1 cellular context compared by ENCODE assay signal in the genomic region with DNA sequence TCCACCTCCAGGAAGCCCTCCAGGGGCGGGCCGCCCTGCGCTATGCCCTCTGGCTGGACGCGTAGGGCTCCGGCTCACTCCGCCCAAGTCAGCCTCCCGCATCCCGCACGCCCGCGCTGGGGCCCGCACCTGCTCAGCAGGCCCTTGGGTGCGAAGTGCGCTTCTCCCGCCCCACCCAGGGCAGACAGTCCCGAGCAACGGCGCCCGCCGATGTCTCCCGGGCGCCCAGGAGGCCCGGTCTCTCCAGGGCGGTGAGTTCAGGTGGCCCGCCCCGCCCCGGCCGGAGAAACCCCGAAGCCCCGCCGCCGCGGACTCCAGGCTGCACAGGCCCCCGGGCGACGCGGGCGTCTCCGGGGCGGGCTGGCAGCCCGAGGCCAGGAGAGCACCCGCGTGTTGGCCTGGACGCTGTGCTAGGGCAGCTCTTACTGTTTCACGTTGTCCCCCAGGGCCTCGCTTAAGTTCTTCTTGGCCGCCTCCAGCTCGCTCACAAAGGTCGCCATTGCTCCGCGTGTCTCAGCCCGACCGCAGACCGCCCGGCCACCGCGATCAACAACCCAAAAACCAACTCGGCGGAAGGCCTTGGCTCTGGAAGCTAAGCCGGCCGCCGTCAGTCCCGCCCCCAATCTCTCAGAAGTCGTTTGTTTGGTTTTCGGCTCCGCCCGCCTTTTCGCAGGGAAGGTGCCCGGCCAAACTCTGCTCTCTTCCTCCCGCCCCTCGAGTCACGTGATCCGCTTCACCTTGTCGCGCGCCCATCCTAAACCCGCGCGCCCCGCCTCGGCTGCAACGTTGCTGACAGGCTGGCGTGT.
TF ChIP-seq lines count a peak whose summit lies in the region.

A gene with protein sequence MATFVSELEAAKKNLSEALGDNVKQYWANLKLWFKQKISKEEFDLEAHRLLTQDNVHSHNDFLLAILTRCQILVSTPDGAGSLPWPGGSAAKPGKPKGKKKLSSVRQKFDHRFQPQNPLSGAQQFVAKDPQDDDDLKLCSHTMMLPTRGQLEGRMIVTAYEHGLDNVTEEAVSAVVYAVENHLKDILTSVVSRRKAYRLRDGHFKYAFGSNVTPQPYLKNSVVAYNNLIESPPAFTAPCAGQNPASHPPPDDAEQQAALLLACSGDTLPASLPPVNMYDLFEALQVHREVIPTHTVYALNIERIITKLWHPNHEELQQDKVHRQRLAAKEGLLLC (minus strand): TSS at position 531 of the 806 bp plus-strand sequence. CDS start 31 bp downstream, at position 500.

TF ChIP-seq in HepG2, 621 proteins besides CTCF, POLR2A, EP300 and RAD21 (continued from another document and continues in another):
- TF ChIP-seq, protein P1, sequence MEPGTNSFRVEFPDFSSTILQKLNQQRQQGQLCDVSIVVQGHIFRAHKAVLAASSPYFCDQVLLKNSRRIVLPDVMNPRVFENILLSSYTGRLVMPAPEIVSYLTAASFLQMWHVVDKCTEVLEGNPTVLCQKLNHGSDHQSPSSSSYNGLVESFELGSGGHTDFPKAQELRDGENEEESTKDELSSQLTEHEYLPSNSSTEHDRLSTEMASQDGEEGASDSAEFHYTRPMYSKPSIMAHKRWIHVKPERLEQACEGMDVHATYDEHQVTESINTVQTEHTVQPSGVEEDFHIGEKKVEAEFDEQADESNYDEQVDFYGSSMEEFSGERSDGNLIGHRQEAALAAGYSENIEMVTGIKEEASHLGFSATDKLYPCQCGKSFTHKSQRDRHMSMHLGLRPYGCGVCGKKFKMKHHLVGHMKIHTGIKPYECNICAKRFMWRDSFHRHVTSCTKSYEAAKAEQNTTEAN (CRISPR knock-in tag; conservative IDR thresholded peaks at IDR 0.05): no peak; the same call in 1 of the 2 replicates
- TF ChIP-seq, protein P2, sequence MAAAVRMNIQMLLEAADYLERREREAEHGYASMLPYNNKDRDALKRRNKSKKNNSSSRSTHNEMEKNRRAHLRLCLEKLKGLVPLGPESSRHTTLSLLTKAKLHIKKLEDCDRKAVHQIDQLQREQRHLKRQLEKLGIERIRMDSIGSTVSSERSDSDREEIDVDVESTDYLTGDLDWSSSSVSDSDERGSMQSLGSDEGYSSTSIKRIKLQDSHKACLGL (CRISPR knock-in tag; IDR thresholded peaks at IDR 0.05): peak; percentile 83
- TF ChIP-seq SIN3A (IDR thresholded peaks at IDR 0.05; ENCODE audit: borderline replicate concordance, low read depth, low read length): peak; percentile 26; the same call in 1 of the 2 replicates
- peak; percentile 89 for TF ChIP-seq POLR2G (IDR thresholded peaks at IDR 0.05; ENCODE audit: low read depth, low read length)
- peak; percentile 79 for TF ChIP-seq KAT8 (CRISPR knock-in tag; IDR thresholded peaks at IDR 0.05)
- TF ChIP-seq, protein P3, sequence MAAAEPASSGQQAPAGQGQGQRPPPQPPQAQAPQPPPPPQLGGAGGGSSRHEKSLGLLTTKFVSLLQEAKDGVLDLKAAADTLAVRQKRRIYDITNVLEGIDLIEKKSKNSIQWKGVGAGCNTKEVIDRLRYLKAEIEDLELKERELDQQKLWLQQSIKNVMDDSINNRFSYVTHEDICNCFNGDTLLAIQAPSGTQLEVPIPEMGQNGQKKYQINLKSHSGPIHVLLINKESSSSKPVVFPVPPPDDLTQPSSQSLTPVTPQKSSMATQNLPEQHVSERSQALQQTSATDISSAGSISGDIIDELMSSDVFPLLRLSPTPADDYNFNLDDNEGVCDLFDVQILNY (CRISPR knock-in tag; conservative IDR thresholded peaks at IDR 0.05): 0 out of 2 replicates have a peak, but pooled peaks have one; percentile 59
- TF ChIP-seq, protein P4, sequence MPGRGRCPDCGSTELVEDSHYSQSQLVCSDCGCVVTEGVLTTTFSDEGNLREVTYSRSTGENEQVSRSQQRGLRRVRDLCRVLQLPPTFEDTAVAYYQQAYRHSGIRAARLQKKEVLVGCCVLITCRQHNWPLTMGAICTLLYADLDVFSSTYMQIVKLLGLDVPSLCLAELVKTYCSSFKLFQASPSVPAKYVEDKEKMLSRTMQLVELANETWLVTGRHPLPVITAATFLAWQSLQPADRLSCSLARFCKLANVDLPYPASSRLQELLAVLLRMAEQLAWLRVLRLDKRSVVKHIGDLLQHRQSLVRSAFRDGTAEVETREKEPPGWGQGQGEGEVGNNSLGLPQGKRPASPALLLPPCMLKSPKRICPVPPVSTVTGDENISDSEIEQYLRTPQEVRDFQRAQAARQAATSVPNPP (CRISPR knock-in tag; IDR thresholded peaks at IDR 0.05): peak; percentile 32; the same call in 1 of the 2 replicates
- peak; percentile 62; the same call in 1 of the 2 replicates for TF ChIP-seq EED (CRISPR knock-in tag; IDR thresholded peaks at IDR 0.05)
- TF ChIP-seq, protein P5, sequence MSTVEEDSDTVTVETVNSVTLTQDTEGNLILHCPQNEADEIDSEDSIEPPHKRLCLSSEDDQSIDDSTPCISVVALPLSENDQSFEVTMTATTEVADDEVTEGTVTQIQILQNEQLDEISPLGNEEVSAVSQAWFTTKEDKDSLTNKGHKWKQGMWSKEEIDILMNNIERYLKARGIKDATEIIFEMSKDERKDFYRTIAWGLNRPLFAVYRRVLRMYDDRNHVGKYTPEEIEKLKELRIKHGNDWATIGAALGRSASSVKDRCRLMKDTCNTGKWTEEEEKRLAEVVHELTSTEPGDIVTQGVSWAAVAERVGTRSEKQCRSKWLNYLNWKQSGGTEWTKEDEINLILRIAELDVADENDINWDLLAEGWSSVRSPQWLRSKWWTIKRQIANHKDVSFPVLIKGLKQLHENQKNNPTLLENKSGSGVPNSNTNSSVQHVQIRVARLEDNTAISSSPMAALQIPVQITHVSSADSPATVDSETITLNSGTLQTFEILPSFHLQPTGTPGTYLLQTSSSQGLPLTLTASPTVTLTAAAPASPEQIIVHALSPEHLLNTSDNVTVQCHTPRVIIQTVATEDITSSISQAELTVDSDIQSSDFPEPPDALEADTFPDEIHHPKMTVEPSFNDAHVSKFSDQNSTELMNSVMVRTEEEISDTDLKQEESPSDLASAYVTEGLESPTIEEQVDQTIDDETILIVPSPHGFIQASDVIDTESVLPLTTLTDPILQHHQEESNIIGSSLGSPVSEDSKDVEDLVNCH (CRISPR knock-in tag; IDR thresholded peaks at IDR 0.05): no peak
- TF ChIP-seq, protein P6, sequence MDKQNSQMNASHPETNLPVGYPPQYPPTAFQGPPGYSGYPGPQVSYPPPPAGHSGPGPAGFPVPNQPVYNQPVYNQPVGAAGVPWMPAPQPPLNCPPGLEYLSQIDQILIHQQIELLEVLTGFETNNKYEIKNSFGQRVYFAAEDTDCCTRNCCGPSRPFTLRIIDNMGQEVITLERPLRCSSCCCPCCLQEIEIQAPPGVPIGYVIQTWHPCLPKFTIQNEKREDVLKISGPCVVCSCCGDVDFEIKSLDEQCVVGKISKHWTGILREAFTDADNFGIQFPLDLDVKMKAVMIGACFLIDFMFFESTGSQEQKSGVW (CRISPR knock-in tag; IDR thresholded peaks at IDR 0.05; ENCODE audit: borderline replicate concordance): no peak
- peak; percentile 38; the same call in 1 of the 2 replicates for TF ChIP-seq SNAPC2 (CRISPR knock-in tag; IDR thresholded peaks at IDR 0.05)
- TF ChIP-seq KMT2B (CRISPR knock-in tag; IDR thresholded peaks at IDR 0.05): peak; percentile 86
- TF ChIP-seq NFYC (CRISPR knock-in tag; IDR thresholded peaks at IDR 0.05): peak; percentile 39; the same call in 1 of the 2 replicates
- peak; percentile 41; the same call in 1 of the 2 replicates for TF ChIP-seq ZNF564 (CRISPR knock-in tag; IDR thresholded peaks at IDR 0.05)
- TF ChIP-seq CBFB (CRISPR knock-in tag; IDR thresholded peaks at IDR 0.05): peak; percentile 89
- peak; percentile 92 for TF ChIP-seq ZNF747 (CRISPR knock-in tag; IDR thresholded peaks at IDR 0.05; ENCODE audit: borderline replicate concordance)
- no peak; the same call in 1 of the 2 replicates for TF ChIP-seq SALL2 (CRISPR knock-in tag; IDR thresholded peaks at IDR 0.05)
- peak; percentile 77 for TF ChIP-seq ERF (CRISPR knock-in tag; IDR thresholded peaks at IDR 0.05)
- TF ChIP-seq ZNF777 (CRISPR knock-in tag; IDR thresholded peaks at IDR 0.05): peak; percentile 47
- TF ChIP-seq DMAP1 (CRISPR knock-in tag; IDR thresholded peaks at IDR 0.05): peak; percentile 97
- peak; percentile 58; the same call in 1 of the 2 replicates for TF ChIP-seq SPEN (CRISPR knock-in tag; IDR thresholded peaks at IDR 0.05; ENCODE audit: low read depth)
- TF ChIP-seq PLRG1 (conservative IDR thresholded peaks at IDR 0.05): no peak
- TF ChIP-seq SALL1 (CRISPR knock-in tag; IDR thresholded peaks at IDR 0.05): peak; percentile 69
- peak; percentile 76; the same call in 1 of the 2 replicates for TF ChIP-seq ZNF749 (CRISPR knock-in tag; IDR thresholded peaks at IDR 0.05; ENCODE audit: borderline replicate concordance)
- TF ChIP-seq HCFC1 (IDR thresholded peaks at IDR 0.05; ENCODE audit: low read depth, low read length): 0 out of 2 replicates have a peak, but pooled peaks have one; percentile 1
- TF ChIP-seq, protein P7, sequence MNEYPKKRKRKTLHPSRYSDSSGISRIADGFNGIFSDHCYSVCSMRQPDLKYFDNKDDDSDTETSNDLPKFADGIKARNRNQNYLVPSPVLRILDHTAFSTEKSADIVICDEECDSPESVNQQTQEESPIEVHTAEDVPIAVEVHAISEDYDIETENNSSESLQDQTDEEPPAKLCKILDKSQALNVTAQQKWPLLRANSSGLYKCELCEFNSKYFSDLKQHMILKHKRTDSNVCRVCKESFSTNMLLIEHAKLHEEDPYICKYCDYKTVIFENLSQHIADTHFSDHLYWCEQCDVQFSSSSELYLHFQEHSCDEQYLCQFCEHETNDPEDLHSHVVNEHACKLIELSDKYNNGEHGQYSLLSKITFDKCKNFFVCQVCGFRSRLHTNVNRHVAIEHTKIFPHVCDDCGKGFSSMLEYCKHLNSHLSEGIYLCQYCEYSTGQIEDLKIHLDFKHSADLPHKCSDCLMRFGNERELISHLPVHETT (CRISPR knock-in tag; conservative IDR thresholded peaks at IDR 0.05): peak; percentile 77
- 0 out of 2 replicates have a peak, but pooled peaks have one; percentile 16 for TF ChIP-seq ZNF644 (CRISPR knock-in tag; IDR thresholded peaks at IDR 0.05; ENCODE audit: low read depth)
- no peak for TF ChIP-seq CCDC6 (CRISPR knock-in tag; IDR thresholded peaks at IDR 0.05)
- TF ChIP-seq ZNF207 (IDR thresholded peaks at IDR 0.05; ENCODE audit: borderline replicate concordance): peak; percentile 98; the same call in 1 of the 2 replicates
- TF ChIP-seq, protein P8, sequence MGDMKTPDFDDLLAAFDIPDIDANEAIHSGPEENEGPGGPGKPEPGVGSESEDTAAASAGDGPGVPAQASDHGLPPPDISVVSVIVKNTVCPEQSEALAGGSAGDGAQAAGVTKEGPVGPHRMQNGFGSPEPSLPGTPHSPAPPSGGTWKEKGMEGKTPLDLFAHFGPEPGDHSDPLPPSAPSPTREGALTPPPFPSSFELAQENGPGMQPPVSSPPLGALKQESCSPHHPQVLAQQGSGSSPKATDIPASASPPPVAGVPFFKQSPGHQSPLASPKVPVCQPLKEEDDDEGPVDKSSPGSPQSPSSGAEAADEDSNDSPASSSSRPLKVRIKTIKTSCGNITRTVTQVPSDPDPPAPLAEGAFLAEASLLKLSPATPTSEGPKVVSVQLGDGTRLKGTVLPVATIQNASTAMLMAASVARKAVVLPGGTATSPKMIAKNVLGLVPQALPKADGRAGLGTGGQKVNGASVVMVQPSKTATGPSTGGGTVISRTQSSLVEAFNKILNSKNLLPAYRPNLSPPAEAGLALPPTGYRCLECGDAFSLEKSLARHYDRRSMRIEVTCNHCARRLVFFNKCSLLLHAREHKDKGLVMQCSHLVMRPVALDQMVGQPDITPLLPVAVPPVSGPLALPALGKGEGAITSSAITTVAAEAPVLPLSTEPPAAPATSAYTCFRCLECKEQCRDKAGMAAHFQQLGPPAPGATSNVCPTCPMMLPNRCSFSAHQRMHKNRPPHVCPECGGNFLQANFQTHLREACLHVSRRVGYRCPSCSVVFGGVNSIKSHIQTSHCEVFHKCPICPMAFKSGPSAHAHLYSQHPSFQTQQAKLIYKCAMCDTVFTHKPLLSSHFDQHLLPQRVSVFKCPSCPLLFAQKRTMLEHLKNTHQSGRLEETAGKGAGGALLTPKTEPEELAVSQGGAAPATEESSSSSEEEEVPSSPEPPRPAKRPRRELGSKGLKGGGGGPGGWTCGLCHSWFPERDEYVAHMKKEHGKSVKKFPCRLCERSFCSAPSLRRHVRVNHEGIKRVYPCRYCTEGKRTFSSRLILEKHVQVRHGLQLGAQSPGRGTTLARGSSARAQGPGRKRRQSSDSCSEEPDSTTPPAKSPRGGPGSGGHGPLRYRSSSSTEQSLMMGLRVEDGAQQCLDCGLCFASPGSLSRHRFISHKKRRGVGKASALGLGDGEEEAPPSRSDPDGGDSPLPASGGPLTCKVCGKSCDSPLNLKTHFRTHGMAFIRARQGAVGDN (CRISPR knock-in tag; IDR thresholded peaks at IDR 0.05): peak; percentile 94
- peak; percentile 49 for TF ChIP-seq AGO1 (IDR thresholded peaks at IDR 0.05; ENCODE audit: low read depth, low read length, poor library complexity, severe bottlenecking)
- TF ChIP-seq, protein P9, sequence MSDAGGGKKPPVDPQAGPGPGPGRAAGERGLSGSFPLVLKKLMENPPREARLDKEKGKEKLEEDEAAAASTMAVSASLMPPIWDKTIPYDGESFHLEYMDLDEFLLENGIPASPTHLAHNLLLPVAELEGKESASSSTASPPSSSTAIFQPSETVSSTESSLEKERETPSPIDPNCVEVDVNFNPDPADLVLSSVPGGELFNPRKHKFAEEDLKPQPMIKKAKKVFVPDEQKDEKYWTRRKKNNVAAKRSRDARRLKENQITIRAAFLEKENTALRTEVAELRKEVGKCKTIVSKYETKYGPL (CRISPR knock-in tag; IDR thresholded peaks at IDR 0.05): 0 out of 2 replicates have a peak, but pooled peaks have one; percentile 44
- TF ChIP-seq MTF2 (CRISPR knock-in tag; IDR thresholded peaks at IDR 0.05; ENCODE audit: borderline replicate concordance): 0 out of 2 replicates have a peak, but pooled peaks have one; percentile 73
- TF ChIP-seq SAP130 (CRISPR knock-in tag; IDR thresholded peaks at IDR 0.05; ENCODE audit: low read depth): peak; percentile 90
- no peak for TF ChIP-seq ZBTB20 (CRISPR knock-in tag; IDR thresholded peaks at IDR 0.05; ENCODE audit: borderline replicate concordance, low read depth)
- peak; percentile 17; the same call in 1 of the 2 replicates for TF ChIP-seq ZNF263 (CRISPR knock-in tag; IDR thresholded peaks at IDR 0.05)
- TF ChIP-seq, protein P10, sequence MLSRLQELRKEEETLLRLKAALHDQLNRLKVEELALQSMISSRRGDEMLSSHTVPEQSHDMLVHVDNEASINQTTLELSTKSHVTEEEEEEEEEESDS (CRISPR knock-in tag; IDR thresholded peaks at IDR 0.05; ENCODE audit: borderline replicate concordance): 0 out of 2 replicates have a peak, but pooled peaks have one; percentile 38
- TF ChIP-seq STAT5B (CRISPR knock-in tag; IDR thresholded peaks at IDR 0.05): no peak
- TF ChIP-seq ZNF703 (CRISPR knock-in tag; IDR thresholded peaks at IDR 0.05; ENCODE audit: borderline replicate concordance): no peak
- peak; percentile 94 for TF ChIP-seq BHLHE40 (IDR thresholded peaks at IDR 0.05; ENCODE audit: low read length)
- peak; percentile 26 for TF ChIP-seq TBL1XR1 (IDR thresholded peaks at IDR 0.05; ENCODE audit: borderline replicate concordance, low read length, partially characterized antibody)
- peak; percentile 72 for TF ChIP-seq HNRNPL (IDR thresholded peaks at IDR 0.05; ENCODE audit: low read depth, low read length)
- 0 out of 2 replicates have a peak, but pooled peaks have one; percentile 61 for TF ChIP-seq ZNF850 (CRISPR knock-in tag; conservative IDR thresholded peaks at IDR 0.05)
- TF ChIP-seq ZNF782 (CRISPR knock-in tag; IDR thresholded peaks at IDR 0.05; ENCODE audit: borderline replicate concordance): peak; percentile 25; the same call in 1 of the 2 replicates
